ENCODE assay signal across 11 cellular contexts in the genomic region with DNA sequence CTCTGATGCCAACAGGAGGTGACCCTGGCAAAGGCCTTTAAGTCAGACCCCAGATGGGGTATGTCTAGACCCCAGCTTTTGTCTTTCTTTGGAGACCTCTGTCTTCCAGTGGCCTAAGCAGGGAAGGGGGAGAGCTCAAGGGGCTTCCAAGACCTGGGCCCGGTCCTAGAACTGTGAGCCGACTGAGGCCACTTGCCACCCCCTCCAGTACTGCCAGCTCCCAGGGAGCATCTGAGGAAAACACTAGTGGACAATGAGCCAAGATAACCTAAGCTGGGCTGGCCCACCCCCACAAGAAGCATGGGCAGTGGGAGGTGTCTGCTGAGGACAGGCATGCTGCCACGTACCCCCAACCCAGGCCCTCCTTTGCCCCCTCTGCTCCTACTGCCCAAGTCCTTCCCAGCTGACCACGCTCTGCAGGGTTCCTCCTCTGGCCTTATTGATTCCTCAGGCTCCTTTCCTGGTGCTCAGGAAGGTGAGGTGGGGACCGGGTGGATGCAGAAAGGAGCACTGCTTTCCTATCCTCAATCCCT. TPM values are rescaled to one million over a fixed set of nuclear protein-coding genes. Genes with fewer than 3 reads are reported as not detected.
DNase-seq lines count a peak whose midpoint lies in the region; ATAC-seq lines count a peak whose summit lies in the region.
"Had no signal": no experiment of that assay in that cellular context is flagged by ENCODE, and none has a peak within 500 bp of the region (broad histone marks: within the 10 kb centered on the region; RNA-seq: fewer than 3 reads in every experiment).

No MANE protein-coding gene starts in this region.

- peaks cover 79% of the 10 kb centered on the region for H3K4me1 Mint-ChIP-seq in T-helper 1 cell treated with Interleukin-12 subunit alpha and Interleukin-12 subunit beta and Interleukin-4 antibody, amounts not matched to agents 30 μg/mL and 1 μg/mL, for 36 hours (ENCODE audit: low read depth)
- H3K4me1 Mint-ChIP-seq in naive thymus-derived CD8-positive, alpha-beta T cell: peaks cover 29 to 55% (median 44%) of the 10 kb centered on the region in 4 donors

- H3K4me3 Mint-ChIP-seq in T-helper 1 cell treated with Interleukin-12 subunit alpha and Interleukin-12 subunit beta and Interleukin-4 antibody, amounts not matched to agents 30 μg/mL and 1 μg/mL, for 36 hours: peak overlapping the region; percentile 93
- peak overlapping the region in 9 of 10 donors; percentile 84 to 91 (median 87) for H3K4me3 Mint-ChIP-seq in naive thymus-derived CD8-positive, alpha-beta T cell
- H3K4me3 Mint-ChIP-seq: H9 had no signal

- H3K36me3 Mint-ChIP-seq in T-helper 1 cell treated with Interleukin-12 subunit alpha and Interleukin-12 subunit beta and Interleukin-4 antibody, amounts not matched to agents 30 μg/mL and 1 μg/mL, for 36 hours (ENCODE audit: low read depth): peaks cover 53% of the 10 kb centered on the region
- H3K36me3 Mint-ChIP-seq in activated naive CD4-positive, alpha-beta T cell treated with anti-CD3 and anti-CD28 coated beads, Interleukin-2, amount 50 U/mL, for 72 hours: peaks cover 58 to 84% of the 10 kb centered on the region in 2 donors
- no peaks in the 10 kb centered on the region for H3K36me3 Mint-ChIP-seq in naive thymus-derived CD8-positive, alpha-beta T cell

- ATAC-seq in HG03135 (IDR thresholded peaks at IDR 0.05; ENCODE audit: unreplicated experiment): peak; percentile 3
- no peak for ATAC-seq in activated naive CD4-positive, alpha-beta T cell treated with anti-CD3 and anti-CD28 coated beads, Interleukin-2, amount 50 U/mL, for 72 hours
- ATAC-seq in naive thymus-derived CD8-positive, alpha-beta T cell: no peak
- ATAC-seq in GM19324 (IDR thresholded peaks at IDR 0.05; ENCODE audit: low FRiP score, unreplicated experiment): no peak

- no peak for DNase-seq in T-helper 1 cell
- peak in 1 of 2 donors; percentile 53 for DNase-seq in activated naive CD4-positive, alpha-beta T cell treated with anti-CD3 and anti-CD28 coated beads, Interleukin-2, amount 50 U/mL, for 72 hours (ENCODE audit: low spot score in 2 of 2)
- no peak for DNase-seq in naive thymus-derived CD8-positive, alpha-beta T cell
- DNase-seq in OCI-M1 (lab: John Stamatoyannopoulos, UW): no peak
- no peak for DNase-seq in activated gamma-delta T cell (lab: John Stamatoyannopoulos, UW)
- DNase-seq: erythroblast, H9, mesendoderm had no signal

- H3K27me3 Mint-ChIP-seq in T-helper 1 cell treated with Interleukin-12 subunit alpha and Interleukin-12 subunit beta and Interleukin-4 antibody, amounts not matched to agents 30 μg/mL and 1 μg/mL, for 36 hours (ENCODE audit: low read depth): no peaks in the 10 kb centered on the region
- no peaks in the 10 kb centered on the region for H3K27me3 Mint-ChIP-seq in naive thymus-derived CD8-positive, alpha-beta T cell

- POLR2A ChIA-PET in naive thymus-derived CD8-positive, alpha-beta T cell (lab: Charles Lee): interaction anchor here (0.5 to 4.0 kb wide), 9 partner anchors 21 to 274 kb away, joined by 3 to 20 read pairs (median 4); partner anchors contain the start of genes ASB8, SENP1, TMEM106C and VDR

- no peaks in the 10 kb centered on the region for H3K9me3 Mint-ChIP-seq in T-helper 1 cell treated with Interleukin-12 subunit alpha and Interleukin-12 subunit beta and Interleukin-4 antibody, amounts not matched to agents 30 μg/mL and 1 μg/mL, for 36 hours
- H3K9me3 Mint-ChIP-seq in activated naive CD4-positive, alpha-beta T cell treated with anti-CD3 and anti-CD28 coated beads, Interleukin-2, amount 50 U/mL, for 72 hours: peaks cover 0 to 4% of the 10 kb centered on the region in 2 donors
- H3K9me3 Mint-ChIP-seq in naive thymus-derived CD8-positive, alpha-beta T cell: no peaks in the 10 kb centered on the region
- H3K9me3 Mint-ChIP-seq: H9 had no signal

- H3K27ac Mint-ChIP-seq in T-helper 1 cell treated with Interleukin-12 subunit alpha and Interleukin-12 subunit beta and Interleukin-4 antibody, amounts not matched to agents 30 μg/mL and 1 μg/mL, for 36 hours: peak overlapping the region; percentile 99
- H3K27ac Mint-ChIP-seq in activated naive CD4-positive, alpha-beta T cell treated with anti-CD3 and anti-CD28 coated beads, Interleukin-2, amount 50 U/mL, for 72 hours: peak overlapping the region; percentile 86 to 94
- peak overlapping the region in 8 of 10 donors; percentile 43 to 94 (median 90) for H3K27ac Mint-ChIP-seq in naive thymus-derived CD8-positive, alpha-beta T cell
- H3K27ac Mint-ChIP-seq: H9 had no signal

RNA-seq across cellular contexts. Expression of gene VDR, which starts 21.1 kb away (rescaled TPM):
- total RNA-seq in activated naive CD4-positive, alpha-beta T cell treated with anti-CD3 and anti-CD28 coated beads, Interleukin-2, amount 50 U/mL, for 72 hours: 100 to 1,000 TPM in 1 of 2 donors, 10 to 100 TPM in 1; 92.4 to 133 TPM
- total RNA-seq in naive thymus-derived CD8-positive, alpha-beta T cell: under 1 TPM; 0.49 to 0.73 TPM
- not detected for polyA plus RNA-seq in naive thymus-derived CD8-positive, alpha-beta T cell

Comparison
In these comparisons a context has a peak if more than half of its experiments do, and no peak if none do; other contexts are left out.
1. RNA of gene VDR, which starts 21.1 kb away (total RNA-seq): 92.4 to 133 TPM in activated naive CD4-positive, alpha-beta T cell treated with anti-CD3 and anti-CD28 coated beads, Interleukin-2, amount 50 U/mL, for 72 hours; 0.49 to 0.73 TPM in naive thymus-derived CD8-positive, alpha-beta T cell; every median in the first group is over 10 times any median in the second.
2. Peak in every context shown above with its lines, with median percentiles within 50 percentile points of each other: H3K27ac Mint-ChIP-seq.